7 cellular contexts compared by ENCODE assay signal in genomic region chr19:3585301-3586123, GRCh38. TPM values are rescaled to one million over a fixed set of nuclear protein-coding genes. Genes with fewer than 3 reads are reported as not detected.
DNase-seq lines count a peak whose midpoint lies in the region; ATAC-seq and TF ChIP-seq lines count a peak whose summit lies in the region.

Gene GIPC3, plus strand, starts transcription at chr19:3585478. Its CDS starts 120 bp downstream, at chr19:3585598.

- H3K9me3 ChIP-seq in hepatocyte (ENCODE audit: low read depth) (no peaks in the 10 kb centered on the region), skeletal muscle tissue (ENCODE audit: control insufficient read depth in 3 of 3, low read length in 3 of 3) (no peaks in the 10 kb centered on the region)

- H3K4me1 ChIP-seq in hepatocyte (ENCODE audit: insufficient read depth) (no peaks in the 10 kb centered on the region), skeletal muscle tissue (ENCODE audit: control insufficient read depth in 3 of 3, insufficient read depth in 3 of 3, low read length in 3 of 3) (peaks cover 3 to 11% (median 6%) of the 10 kb centered on the region in 3 donors)

- H3K4me3 ChIP-seq in H7 (ENCODE audit: insufficient read depth, low read depth, low read length) (peak within 1 kb of the TSS; percentile 41), hepatocyte (no peak within 1 kb of the TSS), skeletal muscle tissue (ENCODE audit: low read length in 3 of 3) (peak within 1 kb of the TSS in 2 of 3 donors; percentile 14 to 29)

- H3K79me2 ChIP-seq in hepatocyte: no peaks in the 10 kb centered on the region

- H3K27me3 Mint-ChIP-seq in WTC11 (ENCODE audit: low read depth): peaks cover 55% of the 10 kb centered on the region

- DNase-seq in H7 (peak; percentile 86), WTC11 (ENCODE audit: low spot score) (peak; percentile 44), hepatocyte (ENCODE audit: low spot score) (no peak), AML-193 (lab: John Stamatoyannopoulos, UW) (no peak)
- no peak for DNase-seq in activated CD4-positive, alpha-beta T cell treated with anti-CD3 and anti-CD28 coated beads for 1 hour
- DNase-seq in stimulated activated CD8-positive, alpha-beta memory T cell treated with anti-CD3 and anti-CD28 coated beads, Interleukin-4, amount 100 ng/mL, for 48 hours: no peak

- POLR2A ChIA-PET in WTC11 (lab: Charles Lee): interaction anchor here (1.0 kb wide), 1 partner anchor 9 kb away, joined by 3 read pairs; no protein-coding TSS in a partner anchor

- H3K4me2 ChIP-seq in hepatocyte: peak within 1 kb of the TSS; percentile 64

- CTCF ChIA-PET in WTC11 (lab: Charles Lee): interaction anchor here (0.5 to 3.8 kb wide), 17 partner anchors 8 to 402 kb away, joined by 3 to 44 read pairs (median 4); partner anchors contain the start of gene HMG20B

- no peaks in the 10 kb centered on the region for H4K20me1 ChIP-seq in hepatocyte (ENCODE audit: insufficient read depth, poor library complexity, severe bottlenecking)

- no peak for TF ChIP-seq CTCF in WTC11 (IDR thresholded peaks at IDR 0.05)
- no peak for TF ChIP-seq CTCF in hepatocyte (IDR thresholded peaks at IDR 0.05; ENCODE audit: poor library complexity)

- no peaks in the 10 kb centered on the region for H3K4me1 Mint-ChIP-seq in WTC11

- no peak within 1 kb of the TSS for H3K27ac Mint-ChIP-seq in WTC11

- H3K9me2 ChIP-seq in hepatocyte (replicated peaks; ENCODE audit: insufficient read depth): no peaks in the 10 kb centered on the region

- H3K36me3 Mint-ChIP-seq in WTC11: 0 out of 2 replicates have a peak, but pooled peaks cover 2% of the 10 kb centered on the region

- no peak within 1 kb of the TSS for H3K27ac ChIP-seq in hepatocyte
- H3K27ac ChIP-seq in skeletal muscle tissue (ENCODE audit: low read depth, low read length): no peak within 1 kb of the TSS

- H3K9me3 Mint-ChIP-seq in WTC11: peaks cover 4% of the 10 kb centered on the region

- H3K36me3 ChIP-seq in H7 (replicated peaks; ENCODE audit: control insufficient read depth, insufficient read depth, low read length) (no peaks in the 10 kb centered on the region), hepatocyte (replicated peaks; ENCODE audit: insufficient read depth, low read depth) (no peaks in the 10 kb centered on the region), skeletal muscle tissue (ENCODE audit: control insufficient read depth in 3 of 3, insufficient read depth in 3 of 3, low read length in 3 of 3) (no peaks in the 10 kb centered on the region)

- peak within 1 kb of the TSS; percentile 49 for H3K4me3 Mint-ChIP-seq in WTC11

- no peak within 1 kb of the TSS for H2AFZ ChIP-seq in hepatocyte

- peak; percentile 31 for ATAC-seq in WTC11

- WGBS in hepatocyte (ENCODE audit: low lambda C conversion rate, missing lambda C conversion rate): 19% methylated on average over 40 of the region's 84 CpGs

- peak within 1 kb of the TSS in 2 of 3 donors; percentile 54 to 56 for H3K9ac ChIP-seq in skeletal muscle tissue (ENCODE audit: low read depth in 1 of 3, low read length in 3 of 3)

- H3K27me3 ChIP-seq in H7 (ENCODE audit: control insufficient read depth, insufficient read depth, low read length) (peaks cover 33% of the 10 kb centered on the region), hepatocyte (peaks cover 36% of the 10 kb centered on the region), skeletal muscle tissue (ENCODE audit: control insufficient read depth in 3 of 3, insufficient read depth in 3 of 3, low read length in 3 of 3) (peaks cover 12 to 17% (median 13%) of the 10 kb centered on the region in 3 donors)

TF ChIP-seq in WTC11, 78 proteins besides CTCF, POLR2A, EP300 and RAD21:
- TF ChIP-seq ZNF423 (CRISPR knock-in tag; IDR thresholded peaks at IDR 0.05) (peak; percentile 70; the same call in 1 of the 2 replicates), FOXJ3 (CRISPR knock-in tag; IDR thresholded peaks at IDR 0.05; ENCODE audit: borderline replicate concordance) (no peak)

RNA-seq across cellular contexts. Expression of gene GIPC3, which starts in this region (rescaled TPM):
- 0.11 and 0.21 TPM in 2 replicates for total RNA-seq in H7 (2014; rRNA removed; shearing (Covaris generic))
- total RNA-seq in WTC11 (2021) (1.0 to 2.3 TPM (median 1.6 TPM) in 3 replicates), hepatocyte (0.04 TPM in 1 of 2 replicates, not detected in the other), skeletal muscle tissue (not detected)
- polyA plus RNA-seq in hepatocyte: 0.19 and 0.28 TPM in 2 replicates

Comparison
In these comparisons a context has a peak if more than half of its experiments do, and no peak if none do; other contexts are left out.
1. Peak in DNase-seq and H3K4me3 ChIP-seq in H7; RNA of the gene not detected or under 1 TPM.